In the genomic region with DNA sequence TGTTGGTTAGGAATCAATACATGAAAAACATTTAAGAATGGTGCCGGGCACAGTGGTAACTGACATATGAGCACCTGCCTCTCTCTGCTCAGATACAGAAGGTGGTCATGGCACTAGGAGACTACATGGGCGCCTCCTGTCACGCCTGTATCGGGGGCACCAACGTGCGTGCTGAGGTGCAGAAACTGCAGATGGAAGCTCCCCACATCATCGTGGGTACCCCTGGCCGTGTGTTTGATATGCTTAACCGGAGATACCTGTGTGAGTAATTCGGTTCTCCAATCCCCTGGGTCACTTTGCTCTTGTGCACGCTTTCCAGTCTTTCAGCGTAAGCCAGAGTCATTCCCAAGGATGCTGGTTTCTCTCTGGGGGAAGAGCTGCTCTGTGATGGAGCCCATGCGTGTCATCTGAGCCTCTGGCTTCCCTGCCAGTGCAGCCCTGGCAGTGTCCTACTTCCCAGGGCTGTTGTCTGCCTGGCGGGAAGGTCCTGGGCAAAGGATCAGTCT, we compare ENCODE assay signal across 11 cellular contexts. TPM values are rescaled to one million over a fixed set of nuclear protein-coding genes. Genes with fewer than 3 reads are reported as not detected.
A peak's percentile ranks its signal among the peaks of the same experiment; 100 is the strongest.
DNase-seq lines count a peak whose midpoint lies in the region; ATAC-seq and TF ChIP-seq lines count a peak whose summit lies in the region.
"Had no signal": no experiment of that assay in that cellular context is flagged by ENCODE, and none has a peak within 500 bp of the region (broad histone marks: within the 10 kb centered on the region; RNA-seq: fewer than 3 reads in every experiment).

No MANE protein-coding gene starts in this region.

- H3K9me3 ChIP-seq in BLaER1 (no peaks in the 10 kb centered on the region), left ventricle myocardium inferior (replicated peaks) (no peaks in the 10 kb centered on the region)

- H3K27ac ChIP-seq in BLaER1 (no peak overlapping the region), left ventricle myocardium inferior (replicated peaks) (no peak overlapping the region)

- ATAC-seq in HG03442 (IDR thresholded peaks at IDR 0.05; ENCODE audit: unreplicated experiment), result no peak

- H3K4me1 ChIP-seq in BLaER1 (peaks cover 78% of the 10 kb centered on the region), left ventricle myocardium inferior (peaks cover 88% of the 10 kb centered on the region)

- H3K4me3 Mint-ChIP-seq in activated T-helper 2 cell treated with anti-CD3 and anti-CD28 coated beads, Interferon-gamma antibody, Interleukin-2, Interleukin-4, amounts not matched to agents 10 μg/mL and 5 μg/mL and 100 μg/mL, durations not matched to agents 14 hours and 24 hours and 36 hours (ENCODE audit: low read depth), result peak overlapping the region; percentile 93
- peak overlapping the region; percentile 10 for H3K4me3 Mint-ChIP-seq in mesothelial cell of epicardium

- no peak overlapping the region for H3K4me3 ChIP-seq in BLaER1
- no peak overlapping the region for H3K4me3 ChIP-seq in left ventricle myocardium inferior

- H3K36me3 ChIP-seq in BLaER1, result peaks cover 68% of the 10 kb centered on the region
- H3K36me3 ChIP-seq in left ventricle myocardium inferior, result peaks cover 54% of the 10 kb centered on the region

- TF ChIP-seq CTCF in mesothelial cell of epicardium (IDR thresholded peaks at IDR 0.05; ENCODE audit: unreplicated experiment) (no peak), left ventricle myocardium inferior (IDR thresholded peaks at IDR 0.05; ENCODE audit: borderline replicate concordance) (no peak)

- H3K27ac Mint-ChIP-seq in activated T-helper 2 cell treated with anti-CD3 and anti-CD28 coated beads, Interferon-gamma antibody, Interleukin-2, Interleukin-4, amounts not matched to agents 10 μg/mL and 5 μg/mL and 100 μg/mL, durations not matched to agents 14 hours and 24 hours and 36 hours, result peak overlapping the region; percentile 42
- H3K27ac Mint-ChIP-seq in mesothelial cell of epicardium, result peak overlapping the region; percentile 71

- peaks cover 94% of the 10 kb centered on the region for H3K36me3 Mint-ChIP-seq in activated T-helper 2 cell treated with anti-CD3 and anti-CD28 coated beads, Interferon-gamma antibody, Interleukin-2, Interleukin-4, amounts not matched to agents 10 μg/mL and 5 μg/mL and 100 μg/mL, durations not matched to agents 14 hours and 24 hours and 36 hours (ENCODE audit: low read depth)
- peaks cover 44% of the 10 kb centered on the region for H3K36me3 Mint-ChIP-seq in mesothelial cell of epicardium

- peak; percentile 47 for TF ChIP-seq POLR2A in GM19193 (IDR thresholded peaks at IDR 0.05; ENCODE audit: extremely low read depth, insufficient read depth, insufficient read length)

- peak overlapping the region; percentile 98 for H3K4me2 ChIP-seq in BLaER1

- no peak for DNase-seq in activated T-helper 2 cell treated with anti-CD3 and anti-CD28 coated beads, Interferon-gamma antibody, Interleukin-2, Interleukin-4, amounts not matched to agents 10 μg/mL and 5 μg/mL and 100 μg/mL, durations not matched to agents 14 hours and 24 hours and 36 hours (ENCODE audit: low spot score)
- no peak for DNase-seq in mesothelial cell of epicardium (ENCODE audit: low spot score in 2 of 2, unreplicated experiment in 2 of 2)
- DNase-seq in NCI-H524 treated with DMSO at 0.1 percent for 48 hours (lab: John Stamatoyannopoulos, UW), result no peak
- no peak for DNase-seq in left ventricle myocardium inferior
- DNase-seq in AML-193 (lab: John Stamatoyannopoulos, UW), result no peak
- DNase-seq: NCI-H1105, trophoblast cell had no signal

- no peaks in the 10 kb centered on the region for H3K27me3 ChIP-seq in BLaER1
- H3K27me3 ChIP-seq in left ventricle myocardium inferior (ENCODE audit: low read depth), result no peaks in the 10 kb centered on the region

- H3K27me3 Mint-ChIP-seq in activated T-helper 2 cell treated with anti-CD3 and anti-CD28 coated beads, Interferon-gamma antibody, Interleukin-2, Interleukin-4, amounts not matched to agents 10 μg/mL and 5 μg/mL and 100 μg/mL, durations not matched to agents 14 hours and 24 hours and 36 hours (ENCODE audit: low read depth), result no peaks in the 10 kb centered on the region
- no peaks in the 10 kb centered on the region for H3K27me3 Mint-ChIP-seq in mesothelial cell of epicardium (ENCODE audit: low read depth)

- peak overlapping the region; percentile 13; the same call in 1 of the 2 replicates for H3K9ac ChIP-seq in BLaER1

- intact Hi-C loops in activated T-helper 2 cell treated with anti-CD3 and anti-CD28 coated beads, Interferon-gamma antibody, Interleukin-2, Interleukin-4, amounts not matched to agents 10 μg/mL and 5 μg/mL and 100 μg/mL, durations not matched to agents 14 hours and 24 hours and 36 hours (cut with micrococcal nuclease), result no loop called here
- intact Hi-C loops in left ventricle myocardium inferior (cut with micrococcal nuclease), result no loop called here

- peaks cover 72% of the 10 kb centered on the region for H3K4me1 Mint-ChIP-seq in activated T-helper 2 cell treated with anti-CD3 and anti-CD28 coated beads, Interferon-gamma antibody, Interleukin-2, Interleukin-4, amounts not matched to agents 10 μg/mL and 5 μg/mL and 100 μg/mL, durations not matched to agents 14 hours and 24 hours and 36 hours (ENCODE audit: low read depth)
- peaks cover 43% of the 10 kb centered on the region for H3K4me1 Mint-ChIP-seq in mesothelial cell of epicardium

- no peaks in the 10 kb centered on the region for H3K9me3 Mint-ChIP-seq in activated T-helper 2 cell treated with anti-CD3 and anti-CD28 coated beads, Interferon-gamma antibody, Interleukin-2, Interleukin-4, amounts not matched to agents 10 μg/mL and 5 μg/mL and 100 μg/mL, durations not matched to agents 14 hours and 24 hours and 36 hours
- H3K9me3 Mint-ChIP-seq in mesothelial cell of epicardium, result no peaks in the 10 kb centered on the region

- peaks cover 77% of the 10 kb centered on the region for H4K20me1 ChIP-seq in BLaER1

RNA-seq across cellular contexts. Expression of a gene that starts 3.0 kb away (rescaled TPM):
- 9.6 and 10.1 TPM in 2 replicates for total RNA-seq in activated T-helper 2 cell treated with anti-CD3 and anti-CD28 coated beads, Interferon-gamma antibody, Interleukin-2, Interleukin-4, amounts not matched to agents 10 μg/mL and 5 μg/mL and 100 μg/mL, durations not matched to agents 14 hours and 24 hours and 36 hours
- total RNA-seq in mesothelial cell of epicardium (0.44 to 0.86 TPM (median 0.78 TPM) in 3 replicates), left ventricle myocardium inferior (25.5 TPM)

RNA-seq across cellular contexts. Expression of a gene that starts 7.2 kb away (rescaled TPM):
- 98.6 and 106 TPM in 2 replicates for total RNA-seq in activated T-helper 2 cell treated with anti-CD3 and anti-CD28 coated beads, Interferon-gamma antibody, Interleukin-2, Interleukin-4, amounts not matched to agents 10 μg/mL and 5 μg/mL and 100 μg/mL, durations not matched to agents 14 hours and 24 hours and 36 hours
- total RNA-seq in mesothelial cell of epicardium, result 44.8 to 45.5 TPM (median 45.5 TPM) in 3 replicates
- total RNA-seq in left ventricle myocardium inferior, result 24.9 TPM

RNA-seq across cellular contexts. Expression of a gene that starts 13.4 kb away (rescaled TPM):
- 0.21 and 0.60 TPM in 2 replicates for total RNA-seq in activated T-helper 2 cell treated with anti-CD3 and anti-CD28 coated beads, Interferon-gamma antibody, Interleukin-2, Interleukin-4, amounts not matched to agents 10 μg/mL and 5 μg/mL and 100 μg/mL, durations not matched to agents 14 hours and 24 hours and 36 hours
- total RNA-seq in mesothelial cell of epicardium (2.0 to 2.3 TPM (median 2.1 TPM) in 3 replicates), left ventricle myocardium inferior (1.9 TPM)
- total RNA-seq: H4 had no signal

RNA-seq across cellular contexts. Expression of a gene that starts 14.8 kb away (rescaled TPM):
- total RNA-seq in activated T-helper 2 cell treated with anti-CD3 and anti-CD28 coated beads, Interferon-gamma antibody, Interleukin-2, Interleukin-4, amounts not matched to agents 10 μg/mL and 5 μg/mL and 100 μg/mL, durations not matched to agents 14 hours and 24 hours and 36 hours, result 64.9 and 69.6 TPM in 2 replicates
- total RNA-seq in mesothelial cell of epicardium (50.3 to 55.9 TPM (median 51.5 TPM) in 3 replicates), left ventricle myocardium inferior (29.5 TPM)

RNA-seq across cellular contexts. Expression of a gene that starts 17.9 kb away (rescaled TPM):
- 2.9 and 3.5 TPM in 2 replicates for total RNA-seq in activated T-helper 2 cell treated with anti-CD3 and anti-CD28 coated beads, Interferon-gamma antibody, Interleukin-2, Interleukin-4, amounts not matched to agents 10 μg/mL and 5 μg/mL and 100 μg/mL, durations not matched to agents 14 hours and 24 hours and 36 hours
- total RNA-seq in mesothelial cell of epicardium (4.3 to 6.1 TPM (median 5.2 TPM) in 3 replicates), left ventricle myocardium inferior (6.3 TPM)
- total RNA-seq: H4 had no signal
